ENCODE assay signal across 16 cellular contexts in the genomic region with DNA sequence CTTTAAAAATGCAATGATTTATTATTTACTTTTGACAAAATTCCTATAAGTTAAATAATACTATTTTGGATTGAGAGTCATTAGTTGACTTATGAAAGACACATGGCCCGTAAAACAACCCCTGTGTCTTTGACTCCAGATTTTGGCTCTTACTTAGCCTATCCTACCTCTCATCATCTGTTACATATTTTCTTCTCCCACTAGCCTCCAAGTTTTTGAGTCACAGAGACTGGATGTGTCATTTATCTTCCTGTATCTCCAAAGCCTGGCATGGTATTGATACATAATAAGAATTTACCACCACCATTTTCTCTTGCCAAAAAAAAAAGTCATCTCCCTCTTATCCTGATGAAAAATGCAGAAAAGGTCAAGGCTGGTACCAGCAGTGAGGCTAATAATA.
DNase-seq lines count a peak whose midpoint lies in the region; ATAC-seq and TF ChIP-seq lines count a peak whose summit lies in the region.
"Had no signal": no experiment of that assay in that cellular context is flagged by ENCODE, and none has a peak within 500 bp of the region (broad histone marks: within the 10 kb centered on the region; RNA-seq: fewer than 3 reads in every experiment).

No MANE protein-coding gene starts in this region.

- no peak overlapping the region for H3K4me3 ChIP-seq in ascending aorta
- H3K4me3 ChIP-seq: GM23248, HAP-1 had no signal

- ATAC-seq in HG02870 (IDR thresholded peaks at IDR 0.05; ENCODE audit: unreplicated experiment) (no peak), GM19351 (IDR thresholded peaks at IDR 0.05; ENCODE audit: unreplicated experiment) (no peak)

- H3K27ac ChIP-seq in ascending aorta: no peak overlapping the region
- H3K27ac ChIP-seq: GM23248, HL-60 had no signal

- no peaks in the 10 kb centered on the region for H3K36me3 Mint-ChIP-seq in progenitor cell of endocrine pancreas (ENCODE audit: insufficient read depth)
- H3K36me3 Mint-ChIP-seq: CD14-positive monocyte; CD4-positive, alpha-beta memory T cell had no signal

- intact Hi-C loops in ascending aorta (cut with DNase I): no loop called here

- H3K4me3 Mint-ChIP-seq in progenitor cell of endocrine pancreas (ENCODE audit: low read depth): no peak overlapping the region
- H3K4me3 Mint-ChIP-seq: CD14-positive monocyte; CD4-positive, alpha-beta memory T cell had no signal

- H3K27me3 ChIP-seq in ascending aorta: no peaks in the 10 kb centered on the region

- H3K4me1 Mint-ChIP-seq in progenitor cell of endocrine pancreas (ENCODE audit: low read depth): peaks cover 5% of the 10 kb centered on the region
- H3K4me1 Mint-ChIP-seq: CD14-positive monocyte; CD4-positive, alpha-beta memory T cell had no signal

- no peaks in the 10 kb centered on the region for H3K4me1 ChIP-seq in ascending aorta
- H3K4me1 ChIP-seq: HAP-1 had no signal

- DNase-seq in G401 (ENCODE audit: low spot score) (peak; percentile 56), NCI-H524 treated with DMSO at 0.1 percent for 48 hours (lab: John Stamatoyannopoulos, UW) (peak; percentile 50), cerebellum (ENCODE audit: low spot score) (peak; percentile 15), progenitor cell of endocrine pancreas (ENCODE audit: low spot score, unreplicated experiment) (no peak), ascending aorta (ENCODE audit: low spot score in 2 of 2) (no peak)
- DNase-seq: AML-193; CD4-positive, alpha-beta memory T cell; DMS53; DND-41; EL; GM23248 had no signal

- no peaks in the 10 kb centered on the region for H3K27me3 Mint-ChIP-seq in progenitor cell of endocrine pancreas
- H3K27me3 Mint-ChIP-seq: CD4-positive, alpha-beta memory T cell had no signal

- peaks cover 3% of the 10 kb centered on the region for H3K9me3 Mint-ChIP-seq in progenitor cell of endocrine pancreas (ENCODE audit: low read depth)

- no peaks in the 10 kb centered on the region for H3K9me3 ChIP-seq in ascending aorta
- H3K9me3 ChIP-seq: HAP-1 had no signal

- no peaks in the 10 kb centered on the region for H3K36me3 ChIP-seq in ascending aorta
- H3K36me3 ChIP-seq: HAP-1 had no signal

- in situ Hi-C loops in G401 (cut with HindIII; ENCODE audit: low sequenced_read_pairs): no loop called here

- TF ChIP-seq CTCF in progenitor cell of endocrine pancreas (IDR thresholded peaks at IDR 0.05; ENCODE audit: unreplicated experiment) (no peak), ascending aorta (IDR thresholded peaks at IDR 0.05) (no peak)

- H3K27ac Mint-ChIP-seq in progenitor cell of endocrine pancreas: peak overlapping the region; percentile 17
- H3K27ac Mint-ChIP-seq: CD14-positive monocyte; CD4-positive, alpha-beta memory T cell had no signal

Comparison
In these comparisons a context has a peak if more than half of its experiments do, and no peak if none do; other contexts are left out.
1. DNase-seq: peak in G401 (single experiment), NCI-H524 treated with DMSO at 0.1 percent for 48 hours (single experiment) and cerebellum (single experiment); none in progenitor cell of endocrine pancreas (single experiment) and ascending aorta (0 of 2).